Comparison of ENCODE assay signal across 31 cellular contexts in the genomic region with DNA sequence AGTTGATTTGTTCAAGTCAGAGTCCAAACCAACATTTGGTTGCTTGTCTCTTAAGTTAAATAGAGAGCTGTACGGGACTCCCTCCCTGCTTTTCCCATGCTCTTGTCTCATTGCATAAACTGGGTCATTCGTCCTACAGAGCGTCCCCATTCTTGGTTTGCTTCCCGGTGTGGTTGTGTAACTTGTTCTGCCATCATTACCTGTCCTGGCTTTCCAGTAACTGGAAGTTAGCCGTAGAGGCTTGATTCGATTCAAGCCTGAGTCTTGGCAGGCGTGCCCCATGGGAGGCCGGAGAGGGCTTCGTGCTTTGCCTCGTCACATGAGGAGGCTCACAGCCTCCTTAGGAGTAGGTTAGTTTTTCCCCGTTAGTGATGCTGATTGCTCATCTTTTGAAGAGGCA.
"Had no signal": no experiment of that assay in that cellular context is flagged by ENCODE, and none has a peak within 500 bp of the region (broad histone marks: within the 10 kb centered on the region; RNA-seq: fewer than 3 reads in every experiment).

No MANE protein-coding gene starts in this region.

- H3K4me3 Mint-ChIP-seq: activated CD4-positive, alpha-beta T cell treated with anti-CD3 and anti-CD28 coated beads, Interleukin-2, amount 10 ng/mL, durations not matched to agents 7 days and 5 days; activated CD8-positive, alpha-beta T cell treated with anti-CD3 and anti-CD28 coated beads, Interleukin-2, amount 10 ng/mL, durations not matched to agents 7 days and 5 days; activated naive CD4-positive, alpha-beta T cell treated with anti-CD3 and anti-CD28 coated beads, Interleukin-2, amount 10 ng/mL, durations not matched to agents 7 days and 5 days; activated naive CD8-positive, alpha-beta T cell; activated naive CD8-positive, alpha-beta T cell treated with anti-CD3 and anti-CD28 coated beads, Interleukin-2, amount 50 U/mL, for 24 hours; activated T-cell treated with anti-CD3 and anti-CD28 coated beads, Interleukin-2, amount 50 U/mL, for 4 hours; brain had no signal

- H3K27ac ChIP-seq: Peyer's patch had no signal

- H3K4me3 ChIP-seq: MG63, Peyer's patch had no signal

- H3K4me1 Mint-ChIP-seq: activated CD4-positive, alpha-beta T cell treated with anti-CD3 and anti-CD28 coated beads, Interleukin-2, amount 10 ng/mL, durations not matched to agents 7 days and 5 days; activated naive CD4-positive, alpha-beta T cell treated with anti-CD3 and anti-CD28 coated beads, Interleukin-2, amount 10 ng/mL, durations not matched to agents 7 days and 5 days; activated naive CD8-positive, alpha-beta T cell treated with anti-CD3 and anti-CD28 coated beads, Interleukin-2, amount 50 U/mL, for 24 hours; brain had no signal

- H3K27me3 ChIP-seq: MG63, Peyer's patch had no signal

- DNase-seq: activated CD4-positive, alpha-beta T cell treated with anti-CD3 and anti-CD28 coated beads, Interleukin-2, amount 10 ng/mL, durations not matched to agents 7 days and 5 days; activated CD4-positive, alpha-beta T cell treated with anti-CD3 and anti-CD28 coated beads, Interleukin-2, amount 50 U/mL, for 48 hours; activated CD8-positive, alpha-beta T cell treated with anti-CD3 and anti-CD28 coated beads, Interleukin-2, amount 10 ng/mL, durations not matched to agents 7 days and 5 days; activated effector memory CD4-positive, alpha-beta T cell treated with Interleukin-2 at 50 U/mL for 16 hours; activated naive CD4-positive, alpha-beta T cell treated with anti-CD3 and anti-CD28 coated beads, Interleukin-2, amount 10 ng/mL, durations not matched to agents 7 days and 5 days; activated naive CD8-positive, alpha-beta T cell treated with anti-CD3 and anti-CD28 coated beads, Interleukin-2, amount 50 U/mL, for 24 hours; activated T-cell treated with anti-CD3 and anti-CD28 coated beads, Interleukin-2, amount 50 U/mL, for 4 hours; anterior cingulate cortex; Kasumi-1; KG1; MG63; NCI-H1092; NCI-H1436 treated with DMSO at 0.1 percent for 48 hours; NCI-H1694 treated with DMSO at 0.1 percent for 48 hours; NCI-H2029; NCI-H2107; NCI-H2171; NCI-H510A; NCI-H526; NCI-H748 treated with DMSO at 0.1 percent for 48 hours; NK-92 treated with Interleukin-12 subunit alpha and Interleukin-12 subunit beta, amount 100 ng/mL, for 24 hours; PC-3; Peyer's patch; RPMI8226; SIG-M5; SW 1271; T-helper 1 cell; T1000 had no signal

- H3K4me1 ChIP-seq: Peyer's patch had no signal

- H3K27ac Mint-ChIP-seq: activated CD4-positive, alpha-beta T cell treated with anti-CD3 and anti-CD28 coated beads, Interleukin-2, amount 10 ng/mL, durations not matched to agents 7 days and 5 days; activated CD8-positive, alpha-beta T cell treated with anti-CD3 and anti-CD28 coated beads, Interleukin-2, amount 10 ng/mL, durations not matched to agents 7 days and 5 days; activated naive CD4-positive, alpha-beta T cell treated with anti-CD3 and anti-CD28 coated beads, Interleukin-2, amount 10 ng/mL, durations not matched to agents 7 days and 5 days; activated naive CD8-positive, alpha-beta T cell; activated naive CD8-positive, alpha-beta T cell treated with anti-CD3 and anti-CD28 coated beads, Interleukin-2, amount 50 U/mL, for 24 hours; brain had no signal

- ATAC-seq: activated CD8-positive, alpha-beta T cell treated with anti-CD3 and anti-CD28 coated beads, Interleukin-2, amount 10 ng/mL, durations not matched to agents 7 days and 5 days; activated naive CD8-positive, alpha-beta T cell treated with anti-CD3 and anti-CD28 coated beads, Interleukin-2, amount 50 U/mL, for 24 hours; activated T-cell treated with anti-CD3 and anti-CD28 coated beads, Interleukin-2, amount 50 U/mL, for 4 hours; PC-3; Right ventricle myocardium inferior had no signal

- H3K27me3 Mint-ChIP-seq: activated CD4-positive, alpha-beta T cell treated with anti-CD3 and anti-CD28 coated beads, Interleukin-2, amount 10 ng/mL, durations not matched to agents 7 days and 5 days; activated naive CD4-positive, alpha-beta T cell treated with anti-CD3 and anti-CD28 coated beads, Interleukin-2, amount 10 ng/mL, durations not matched to agents 7 days and 5 days; activated naive CD8-positive, alpha-beta T cell; activated naive CD8-positive, alpha-beta T cell treated with anti-CD3 and anti-CD28 coated beads, Interleukin-2, amount 50 U/mL, for 24 hours had no signal

- H3K9me3 ChIP-seq: MG63, Peyer's patch had no signal
